ENCODE assay signal across 31 cellular contexts in the genomic region with DNA sequence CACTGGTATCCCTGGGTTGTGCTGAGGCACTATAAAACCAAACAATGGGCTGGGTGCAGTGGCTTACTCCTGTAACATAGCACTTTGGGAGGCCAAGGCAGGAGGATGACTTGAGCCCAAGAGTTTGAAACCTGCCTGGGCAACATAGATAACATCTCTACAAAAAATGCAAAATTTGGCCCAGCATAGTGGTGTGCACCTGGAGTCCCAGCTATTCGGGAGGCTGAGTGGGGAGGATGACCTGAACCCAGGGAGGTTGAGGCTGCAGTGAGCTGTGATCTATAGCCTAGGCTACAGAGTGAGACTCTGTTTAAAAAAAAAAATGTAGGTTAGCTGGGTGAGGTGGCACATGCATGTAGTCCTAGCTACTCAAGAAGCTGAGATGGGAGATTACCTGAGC.
"Had no signal": no experiment of that assay in that cellular context is flagged by ENCODE, and none has a peak within 500 bp of the region (broad histone marks: within the 10 kb centered on the region; RNA-seq: fewer than 3 reads in every experiment).

No MANE protein-coding gene starts in this region.

- H3K4me3 ChIP-seq: ascending aorta had no signal

- FAIRE-seq: TTC549 had no signal

- H3K27me3 ChIP-seq: ascending aorta had no signal

- H3K36me3 ChIP-seq: WERI-Rb-1 had no signal

- H3K9me3 ChIP-seq: ascending aorta had no signal

- DNase-seq: activated CD4-positive, alpha-beta memory T cell treated with anti-CD3 and anti-CD28 coated beads, Interleukin-2, amount 10 ng/mL, durations not matched to agents 7 days and 5 days; activated CD4-positive, alpha-beta T cell treated with anti-CD3 and anti-CD28 coated beads for 1 hour; activated CD4-positive, alpha-beta T cell treated with anti-CD3 and anti-CD28 coated beads for 36 hours; activated CD4-positive, alpha-beta T cell treated with anti-CD3 and anti-CD28 coated beads for 48 hours; activated CD4-positive, alpha-beta T cell treated with anti-CD3 and anti-CD28 coated beads, Interleukin-2, amount 10 ng/mL, durations not matched to agents 7 days and 5 days; activated CD4-positive, alpha-beta T cell treated with anti-CD3 and anti-CD28 coated beads, Interleukin-2, amount 50 U/mL, for 48 hours; activated CD4-positive, CD25-positive, alpha-beta regulatory T cell; activated CD8-positive, alpha-beta memory T cell treated with anti-CD3 and anti-CD28 coated beads for 24 hours; activated CD8-positive, alpha-beta memory T cell treated with anti-CD3 and anti-CD28 coated beads, Interleukin-2, amount 10 ng/mL, durations not matched to agents 7 days and 5 days; activated CD8-positive, alpha-beta memory T cell treated with anti-CD3 and anti-CD28 coated beads, Interleukin-2, amount 50 U/mL, for 48 hours; activated CD8-positive, alpha-beta T cell treated with anti-CD3 and anti-CD28 coated beads, Interleukin-2, amount 10 ng/mL, durations not matched to agents 7 days and 5 days; activated effector memory CD4-positive, alpha-beta T cell treated with Interleukin-2 at 50 U/mL for 16 hours; activated gamma-delta T cell; activated naive CD4-positive, alpha-beta T cell treated with anti-CD3 and anti-CD28 coated beads, Interleukin-2, amount 10 ng/mL, durations not matched to agents 7 days and 5 days; activated naive CD4-positive, alpha-beta T cell treated with Interleukin-2 at 50 U/mL for 16 hours; activated naive CD8-positive, alpha-beta T cell treated with anti-CD3 and anti-CD28 coated beads, Interleukin-2, amount 10 ng/mL, durations not matched to agents 7 days and 5 days; activated naive CD8-positive, alpha-beta T cell treated with anti-CD3 and anti-CD28 coated beads, Interleukin-2, amount 50 U/mL, for 24 hours; activated T-cell treated with anti-CD3 and anti-CD28 coated beads, Interleukin-2, amount 50 U/mL, for 1 hour; activated T-cell treated with anti-CD3 and anti-CD28 coated beads, Interleukin-2, amount 50 U/mL, for 4 hours; amygdala; anterior cingulate cortex; central memory CD4-positive, alpha-beta T cell; SW 1271; T-helper 1 cell; T-helper 2 cell; T-helper 9 cell; WERI-Rb-1 had no signal

- H3K27ac ChIP-seq: ascending aorta, WERI-Rb-1 had no signal

- ATAC-seq: activated CD4-positive, alpha-beta T cell treated with anti-CD3 and anti-CD28 coated beads for 36 hours; activated CD4-positive, CD25-positive, alpha-beta regulatory T cell treated with anti-CD3 and anti-CD28 coated beads, Interleukin-2, amount 50 U/mL, for 24 hours; activated CD8-positive, alpha-beta memory T cell treated with anti-CD3 and anti-CD28 coated beads, Interleukin-2, amount 10 ng/mL, durations not matched to agents 7 days and 5 days; activated CD8-positive, alpha-beta T cell treated with anti-CD3 and anti-CD28 coated beads, Interleukin-2, amount 10 ng/mL, durations not matched to agents 7 days and 5 days; activated naive CD8-positive, alpha-beta T cell treated with anti-CD3 and anti-CD28 coated beads, Interleukin-2, amount 50 U/mL, for 24 hours; activated T-cell treated with anti-CD3 and anti-CD28 coated beads, Interleukin-2, amount 50 U/mL, for 4 hours; WTC11 had no signal
